10 cellular contexts compared by ENCODE assay signal in genomic region chr2:11389551-11390528, GRCh38. TPM values are rescaled to one million over a fixed set of nuclear protein-coding genes. Genes with fewer than 3 reads are reported as not detected.
DNase-seq lines count a peak whose midpoint lies in the region; ATAC-seq, FAIRE-seq and TF ChIP-seq lines count a peak whose summit lies in the region.
"Had no signal": no experiment of that assay in that cellular context is flagged by ENCODE, and none has a peak within 500 bp of the region (broad histone marks: within the 10 kb centered on the region; RNA-seq: fewer than 3 reads in every experiment).

No MANE protein-coding gene starts in this region.

- no peak for TF ChIP-seq POLR2A in HepG2 (IDR thresholded peaks at IDR 0.05; ENCODE audit: insufficient read depth in 1 of 2, low read depth in 2 of 2, low read length in 2 of 2)

- peak overlapping the region; percentile 4; the same call in 1 of the 2 replicates for H3K9ac ChIP-seq in HepG2 (ENCODE audit: insufficient read depth, low read depth, low read length)

- H3K4me1 ChIP-seq in cardiac muscle cell (ENCODE audit: low read depth): peaks cover 29% of the 10 kb centered on the region
- peaks cover 0 to 58% of the 10 kb centered on the region in 2 donors for H3K4me1 ChIP-seq in right atrium auricular region
- H3K4me1 ChIP-seq in HepG2 (ENCODE audit: insufficient read depth, low read length): peaks cover 79% of the 10 kb centered on the region
- H3K4me1 ChIP-seq in upper lobe of right lung: peaks cover 45% of the 10 kb centered on the region

- CTCF ChIA-PET in HepG2 (lab: Yijun Ruan, JAX; ENCODE audit: low intra/inter-chr PET ratio, low total read pairs): no interaction called here

- POLR2A ChIA-PET in HepG2 (lab: Yijun Ruan, JAX): interaction anchor here (1.1 to 7.5 kb wide), 11 partner anchors 11 to 73 kb away, joined by 3 to 99 read pairs (median 6); partner anchors contain the start of gene ROCK2

- no peak for TF ChIP-seq RAD21 in HepG2 (CRISPR knock-in tag; IDR thresholded peaks at IDR 0.05)

- peak; percentile 64 for FAIRE-seq in HepG2 (lab: Jason Lieb, UNC)

- DNase-seq in cardiac muscle cell (ENCODE audit: low read depth in 1 of 2, low spot score in 1 of 2) (peak in 1 of 2 donors; percentile 87), right atrium auricular region (ENCODE audit: low spot score) (no peak), coronary artery (ENCODE audit: low spot score) (no peak), HepG2 (ENCODE audit: low spot score) (peak; percentile 93), upper lobe of right lung (no peak), hypothalamus (lab: John Stamatoyannopoulos, UW) (no peak), WERI-Rb-1 (no peak), superior temporal gyrus (ENCODE audit: extremely low spot score) (no peak)
- DNase-seq: KBM-7, natural killer cell had no signal

- TF ChIP-seq EP300 in HepG2 (IDR thresholded peaks at IDR 0.05; ENCODE audit: low read depth in 2 of 2, low read length in 2 of 2) (peak in 1 of 2 experiments; percentile 49; a peak in 1 of 4 replicates), HepG2 (CRISPR knock-in tag; IDR thresholded peaks at IDR 0.05; ENCODE audit: borderline replicate concordance) (0 out of 2 replicates have a peak, but pooled peaks have one; percentile 27)

- 15% methylated on average over 20 of the region's 20 CpGs for WGBS in HepG2 (ENCODE audit: low lambda C conversion rate)

- H3K79me2 ChIP-seq in HepG2 (ENCODE audit: insufficient read depth, low read length): no peaks in the 10 kb centered on the region

- H3K9me3 ChIP-seq in cardiac muscle cell (ENCODE audit: low read depth) (no peaks in the 10 kb centered on the region), right atrium auricular region (no peaks in the 10 kb centered on the region), HepG2 (ENCODE audit: low read length) (no peaks in the 10 kb centered on the region), upper lobe of right lung (no peaks in the 10 kb centered on the region), WERI-Rb-1 (ENCODE audit: severe bottlenecking) (no peaks in the 10 kb centered on the region)

- H3K36me3 ChIP-seq in cardiac muscle cell: no peaks in the 10 kb centered on the region
- H3K36me3 ChIP-seq in right atrium auricular region: no peaks in the 10 kb centered on the region
- H3K36me3 ChIP-seq in HepG2 (replicated peaks in 1 of 2; ENCODE audit: control insufficient read depth in 1 of 2, insufficient read depth in 2 of 2, low read length in 2 of 2): no peaks in the 10 kb centered on the region
- H3K36me3 ChIP-seq in upper lobe of right lung: no peaks in the 10 kb centered on the region
- H3K36me3 ChIP-seq in WERI-Rb-1: no peaks in the 10 kb centered on the region

- peak overlapping the region; percentile 24 for H3K27ac ChIP-seq in cardiac muscle cell
- no peak overlapping the region for H3K27ac ChIP-seq in right atrium auricular region
- H3K27ac ChIP-seq in coronary artery: peak overlapping the region; percentile 30 to 74
- no peak overlapping the region for H3K27ac ChIP-seq in HepG2 (ENCODE audit: extremely low read length, insufficient read depth, low read length)
- peak overlapping the region; percentile 37 for H3K27ac ChIP-seq in upper lobe of right lung
- H3K27ac ChIP-seq in WERI-Rb-1: no peak overlapping the region

- ATAC-seq in HepG2 (peak; percentile 65), upper lobe of right lung (peak; percentile 67)
- ATAC-seq: natural killer cell had no signal

- H2AFZ ChIP-seq in HepG2 (ENCODE audit: low read length): no peak overlapping the region

- H3K27me3 ChIP-seq in cardiac muscle cell (no peaks in the 10 kb centered on the region), right atrium auricular region (no peaks in the 10 kb centered on the region), HepG2 (ENCODE audit: control insufficient read depth in 1 of 2, insufficient read depth in 2 of 2, low read length in 2 of 2) (no peaks in the 10 kb centered on the region), upper lobe of right lung (no peaks in the 10 kb centered on the region), WERI-Rb-1 (ENCODE audit: insufficient read depth, low read depth, severe bottlenecking) (no peaks in the 10 kb centered on the region)

- H3K4me2 ChIP-seq in HepG2 (ENCODE audit: low read depth, low read length): peak overlapping the region; percentile 81

- in situ Hi-C loops in HepG2 (cut with HindIII; ENCODE audit: extremely low pct_ligation_motif_present, low pct_unique_long_range_greater_than_20kb): no loop called here

- H3K4me3 ChIP-seq in cardiac muscle cell (no peak overlapping the region), right atrium auricular region (no peak overlapping the region), coronary artery (no peak overlapping the region), HepG2 (replicated peaks in 1 of 3; ENCODE audit: insufficient read depth in 1 of 3, low read depth in 2 of 3, low read length in 3 of 3) (peak overlapping the region in 2 of 3 experiments; percentile 33 to 61; a peak in 3 of 6 replicates), upper lobe of right lung (no peak overlapping the region), WERI-Rb-1 (ENCODE audit: low read depth, low read length) (no peak overlapping the region)

- intact Hi-C loops in HepG2 (cut with micrococcal nuclease; ENCODE audit: unreplicated experiment): loop anchor here (2.0 kb wide), 1 partner anchor 13 kb away; no protein-coding TSS in a partner anchor
- intact Hi-C loops in upper lobe of right lung (cut with DNase I): no loop called here

- TF ChIP-seq CTCF in cardiac muscle cell (IDR thresholded peaks at IDR 0.05; ENCODE audit: low read depth, low read length) (no peak), right atrium auricular region (IDR thresholded peaks at IDR 0.05) (no peak), coronary artery (IDR thresholded peaks at IDR 0.05) (no peak), HepG2 (CRISPR knock-in tag; IDR thresholded peaks at IDR 0.05) (no peak), upper lobe of right lung (IDR thresholded peaks at IDR 0.05) (no peak), WERI-Rb-1 (IDR thresholded peaks at IDR 0.05; ENCODE audit: low read depth, low read length) (no peak)

- BruUV-seq in HepG2 (replicated peaks; lab: Mats Ljungman, UMichigan): no TSS peak

- no peaks in the 10 kb centered on the region for H4K20me1 ChIP-seq in HepG2 (ENCODE audit: insufficient read depth, low read length)

TF ChIP-seq in HepG2, 621 proteins besides CTCF, POLR2A, EP300 and RAD21 (continues in another document):
- peak; percentile 59; the same call in 1 of the 2 replicates for TF ChIP-seq PHF21A (CRISPR knock-in tag; IDR thresholded peaks at IDR 0.05)
- TF ChIP-seq TARDBP (CRISPR knock-in tag; IDR thresholded peaks at IDR 0.05): 0 out of 2 replicates have a peak, but pooled peaks have one; percentile 14
- no peak for TF ChIP-seq ZNF563 (CRISPR knock-in tag; IDR thresholded peaks at IDR 0.05)
- TF ChIP-seq MAZ (IDR thresholded peaks at IDR 0.05; ENCODE audit: borderline replicate concordance, low read depth, low read length): no peak
- TF ChIP-seq MAZ (CRISPR knock-in tag; IDR thresholded peaks at IDR 0.05; ENCODE audit: low read depth): 0 out of 2 replicates have a peak, but pooled peaks have one; percentile 2
- TF ChIP-seq, protein P1, sequence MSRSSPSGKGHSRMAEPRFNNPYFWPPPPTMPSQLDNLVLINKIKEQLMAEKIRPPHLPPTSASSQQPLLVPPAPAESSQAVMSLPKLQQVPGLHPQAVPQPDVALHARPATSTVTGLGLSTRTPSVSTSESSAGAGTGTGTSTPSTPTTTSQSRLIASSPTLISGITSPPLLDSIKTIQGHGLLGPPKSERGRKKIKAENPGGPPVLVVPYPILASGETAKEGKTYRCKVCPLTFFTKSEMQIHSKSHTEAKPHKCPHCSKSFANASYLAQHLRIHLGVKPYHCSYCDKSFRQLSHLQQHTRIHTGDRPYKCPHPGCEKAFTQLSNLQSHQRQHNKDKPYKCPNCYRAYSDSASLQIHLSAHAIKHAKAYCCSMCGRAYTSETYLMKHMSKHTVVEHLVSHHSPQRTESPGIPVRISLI (CRISPR knock-in tag; IDR thresholded peaks at IDR 0.05; ENCODE audit: borderline replicate concordance): 0 out of 2 replicates have a peak, but pooled peaks have one; percentile 17
- peak; percentile 29; the same call in 1 of the 2 replicates for TF ChIP-seq TBX2 (CRISPR knock-in tag; IDR thresholded peaks at IDR 0.05; ENCODE audit: borderline replicate concordance)
- TF ChIP-seq, protein P2, sequence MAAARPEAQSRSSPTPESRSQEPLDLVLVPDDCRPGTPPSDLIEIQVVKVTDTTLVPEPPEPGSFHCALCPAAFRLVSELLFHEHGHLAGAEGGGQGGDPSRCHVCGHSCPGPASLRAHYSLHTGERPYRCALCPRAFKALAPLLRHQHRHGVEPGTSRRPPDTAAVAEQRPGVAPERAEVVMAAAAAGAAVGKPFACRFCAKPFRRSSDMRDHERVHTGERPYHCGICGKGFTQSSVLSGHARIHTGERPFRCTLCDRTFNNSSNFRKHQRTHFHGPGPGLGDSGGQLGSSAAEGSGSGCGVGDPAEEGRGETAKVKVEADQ (CRISPR knock-in tag; IDR thresholded peaks at IDR 0.05; ENCODE audit: borderline replicate concordance): no peak

RNA-seq across cellular contexts. Expression of gene ROCK2, which starts 45.4 kb away (rescaled TPM):
- total RNA-seq in cardiac muscle cell: 12.9 and 18.9 TPM in 2 replicates
- 30.0 and 31.7 TPM in 2 replicates for polyA plus RNA-seq in cardiac muscle cell
- total RNA-seq in right atrium auricular region: 10 to 100 TPM; 32.3 to 32.6 TPM
- 119 and 174 TPM in 2 replicates for total RNA-seq in HepG2 (2016; rRNA removed; fragmentation: Illumina TruSeq; extraction: Trizol)
- total RNA-seq in HepG2 (2016; cell fraction: cytosol; rRNA removed; fragmentation: Illumina TruSeq; extraction: Trizol; ENCODE audit: low read depth): 13.0 and 13.5 TPM in 2 replicates
- total RNA-seq in HepG2 (2016; cell fraction: insoluble cytoplasmic fraction; rRNA removed; fragmentation: Illumina TruSeq; extraction: Trizol): 112 and 164 TPM in 2 replicates
- total RNA-seq in HepG2 (2016; cell fraction: membrane; rRNA removed; fragmentation: Illumina TruSeq; extraction: Trizol): 35.2 and 39.5 TPM in 2 replicates
- total RNA-seq in HepG2 (2016; cell fraction: nucleus; rRNA removed; fragmentation: Illumina TruSeq; extraction: Trizol): 134 and 149 TPM in 2 replicates
- 31.9 and 38.1 TPM in 2 replicates for polyA plus RNA-seq in HepG2 (2011; rRNA removed)
- polyA plus RNA-seq in HepG2 (2011; cell fraction: cytosol; rRNA removed): 14.6 and 24.9 TPM in 2 replicates
- 19.3 and 29.4 TPM in 2 replicates for polyA plus RNA-seq in HepG2 (2011; cell fraction: nucleus; rRNA removed)
- polyA plus RNA-seq in HepG2 (2012): 62.4 and 98.0 TPM in 2 replicates
- polyA plus RNA-seq in HepG2 (2016; cell fraction: cytosol; fragmentation: Illumina TruSeq; extraction: Trizol; ENCODE audit: low read depth): 1.6 and 1.8 TPM in 2 replicates
- 87.7 and 90.4 TPM in 2 replicates for polyA plus RNA-seq in HepG2 (2016; cell fraction: insoluble cytoplasmic fraction; fragmentation: Illumina TruSeq; extraction: Trizol; ENCODE audit: low read depth)
- 6.9 and 8.4 TPM in 2 replicates for polyA plus RNA-seq in HepG2 (2016; cell fraction: membrane; fragmentation: Illumina TruSeq; extraction: Trizol; ENCODE audit: low read depth)
- polyA plus RNA-seq in HepG2 (2016; cell fraction: nucleus; fragmentation: Illumina TruSeq; extraction: Trizol; ENCODE audit: insufficient read depth, low read depth): 77.5 and 87.9 TPM in 2 replicates
- polyA minus RNA-seq in HepG2 (2011; rRNA and poly(A)+ RNA removed; ENCODE audit: low replicate concordance): 17.3 and 25.8 TPM in 2 replicates
- 82.6 and 95.3 TPM in 2 replicates for polyA minus RNA-seq in HepG2 (2011; cell fraction: cytosol; rRNA and poly(A)+ RNA removed)
- 275 and 284 TPM in 2 replicates for polyA minus RNA-seq in HepG2 (2011; cell fraction: nucleus; rRNA and poly(A)+ RNA removed)
- 63.5 TPM for total RNA-seq in upper lobe of right lung

Comparison
In these comparisons a context has a peak if more than half of its experiments do, and no peak if none do; other contexts are left out.
1. H3K27ac ChIP-seq: peak in cardiac muscle cell (single experiment), coronary artery (2 of 2) and upper lobe of right lung (single experiment); none in right atrium auricular region (0 of 2), HepG2 (single experiment) and WERI-Rb-1 (single experiment).
2. H3K4me3 ChIP-seq: peak in HepG2 (2 of 3); none in cardiac muscle cell (single experiment), right atrium auricular region (0 of 2), coronary artery (single experiment), upper lobe of right lung (single experiment) and WERI-Rb-1 (single experiment).